Comparison of ENCODE assay signal across 1 cellular context in the genomic region with DNA sequence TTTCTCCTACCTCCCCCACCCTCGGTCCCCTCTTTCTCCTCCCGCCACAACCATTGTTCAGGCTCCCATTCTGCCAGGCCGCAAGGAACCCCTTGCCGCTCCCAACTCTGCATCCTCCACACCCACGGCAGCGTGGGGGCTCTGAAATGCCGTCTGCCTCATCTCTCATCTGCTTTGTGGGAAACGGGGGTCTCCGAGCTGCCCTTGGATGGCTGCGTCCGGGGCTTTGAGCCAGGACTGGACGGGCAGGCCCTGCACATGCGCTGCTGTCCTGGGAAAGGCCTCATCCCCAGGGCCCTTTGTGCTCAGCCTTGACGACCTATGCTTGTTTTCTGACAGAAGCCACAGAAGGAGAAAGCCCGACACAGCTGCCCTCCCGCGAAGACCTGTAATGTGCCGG.
TF ChIP-seq lines count a peak whose summit lies in the region.

No MANE protein-coding gene starts in this region.

TF ChIP-seq in WTC11, 78 proteins besides CTCF, POLR2A, EP300 and RAD21 (continued from another document):
- TF ChIP-seq ZNF416 (CRISPR knock-in tag; IDR thresholded peaks at IDR 0.05) = no peak
- no peak for TF ChIP-seq SP1 (CRISPR knock-in tag; conservative IDR thresholded peaks at IDR 0.05)
- TF ChIP-seq NFE2L1 (CRISPR knock-in tag; IDR thresholded peaks at IDR 0.05) = no peak
- TF ChIP-seq NR1H2 (CRISPR knock-in tag; IDR thresholded peaks at IDR 0.05) = no peak
- TF ChIP-seq, protein P1, sequence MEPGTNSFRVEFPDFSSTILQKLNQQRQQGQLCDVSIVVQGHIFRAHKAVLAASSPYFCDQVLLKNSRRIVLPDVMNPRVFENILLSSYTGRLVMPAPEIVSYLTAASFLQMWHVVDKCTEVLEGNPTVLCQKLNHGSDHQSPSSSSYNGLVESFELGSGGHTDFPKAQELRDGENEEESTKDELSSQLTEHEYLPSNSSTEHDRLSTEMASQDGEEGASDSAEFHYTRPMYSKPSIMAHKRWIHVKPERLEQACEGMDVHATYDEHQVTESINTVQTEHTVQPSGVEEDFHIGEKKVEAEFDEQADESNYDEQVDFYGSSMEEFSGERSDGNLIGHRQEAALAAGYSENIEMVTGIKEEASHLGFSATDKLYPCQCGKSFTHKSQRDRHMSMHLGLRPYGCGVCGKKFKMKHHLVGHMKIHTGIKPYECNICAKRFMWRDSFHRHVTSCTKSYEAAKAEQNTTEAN (CRISPR knock-in tag; IDR thresholded peaks at IDR 0.05) = no peak
- no peak for TF ChIP-seq PRRX2 (CRISPR knock-in tag; IDR thresholded peaks at IDR 0.05)
- TF ChIP-seq TEAD4 (CRISPR knock-in tag; IDR thresholded peaks at IDR 0.05) = no peak
- TF ChIP-seq, protein P2, sequence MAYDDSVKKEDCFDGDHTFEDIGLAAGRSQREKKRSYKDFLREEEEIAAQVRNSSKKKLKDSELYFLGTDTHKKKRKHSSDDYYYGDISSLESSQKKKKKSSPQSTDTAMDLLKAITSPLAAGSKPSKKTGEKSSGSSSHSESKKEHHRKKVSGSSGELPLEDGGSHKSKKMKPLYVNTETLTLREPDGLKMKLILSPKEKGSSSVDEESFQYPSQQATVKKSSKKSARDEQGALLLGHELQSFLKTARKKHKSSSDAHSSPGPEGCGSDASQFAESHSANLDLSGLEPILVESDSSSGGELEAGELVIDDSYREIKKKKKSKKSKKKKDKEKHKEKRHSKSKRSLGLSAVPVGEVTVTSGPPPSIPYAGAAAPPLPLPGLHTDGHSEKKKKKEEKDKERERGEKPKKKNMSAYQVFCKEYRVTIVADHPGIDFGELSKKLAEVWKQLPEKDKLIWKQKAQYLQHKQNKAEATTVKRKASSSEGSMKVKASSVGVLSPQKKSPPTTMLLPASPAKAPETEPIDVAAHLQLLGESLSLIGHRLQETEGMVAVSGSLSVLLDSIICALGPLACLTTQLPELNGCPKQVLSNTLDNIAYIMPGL (CRISPR knock-in tag; IDR thresholded peaks at IDR 0.05) = no peak
- TF ChIP-seq, protein P3, sequence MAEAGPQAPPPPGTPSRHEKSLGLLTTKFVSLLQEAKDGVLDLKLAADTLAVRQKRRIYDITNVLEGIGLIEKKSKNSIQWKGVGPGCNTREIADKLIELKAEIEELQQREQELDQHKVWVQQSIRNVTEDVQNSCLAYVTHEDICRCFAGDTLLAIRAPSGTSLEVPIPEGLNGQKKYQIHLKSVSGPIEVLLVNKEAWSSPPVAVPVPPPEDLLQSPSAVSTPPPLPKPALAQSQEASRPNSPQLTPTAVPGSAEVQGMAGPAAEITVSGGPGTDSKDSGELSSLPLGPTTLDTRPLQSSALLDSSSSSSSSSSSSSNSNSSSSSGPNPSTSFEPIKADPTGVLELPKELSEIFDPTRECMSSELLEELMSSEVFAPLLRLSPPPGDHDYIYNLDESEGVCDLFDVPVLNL (CRISPR knock-in tag; IDR thresholded peaks at IDR 0.05; ENCODE audit: borderline replicate concordance, low read depth) = no peak
- TF ChIP-seq ZNF281 (CRISPR knock-in tag; IDR thresholded peaks at IDR 0.05) = no peak
- TF ChIP-seq USF1 (CRISPR knock-in tag; IDR thresholded peaks at IDR 0.05) = no peak
- TF ChIP-seq RORB (CRISPR knock-in tag; IDR thresholded peaks at IDR 0.05) = no peak
- no peak for TF ChIP-seq TP53 (CRISPR knock-in tag; IDR thresholded peaks at IDR 0.05)
- TF ChIP-seq, protein P4, sequence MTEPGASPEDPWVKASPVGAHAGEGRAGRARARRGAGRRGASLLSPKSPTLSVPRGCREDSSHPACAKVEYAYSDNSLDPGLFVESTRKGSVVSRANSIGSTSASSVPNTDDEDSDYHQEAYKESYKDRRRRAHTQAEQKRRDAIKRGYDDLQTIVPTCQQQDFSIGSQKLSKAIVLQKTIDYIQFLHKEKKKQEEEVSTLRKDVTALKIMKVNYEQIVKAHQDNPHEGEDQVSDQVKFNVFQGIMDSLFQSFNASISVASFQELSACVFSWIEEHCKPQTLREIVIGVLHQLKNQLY (CRISPR knock-in tag; IDR thresholded peaks at IDR 0.05) = no peak
- TF ChIP-seq, protein P5, sequence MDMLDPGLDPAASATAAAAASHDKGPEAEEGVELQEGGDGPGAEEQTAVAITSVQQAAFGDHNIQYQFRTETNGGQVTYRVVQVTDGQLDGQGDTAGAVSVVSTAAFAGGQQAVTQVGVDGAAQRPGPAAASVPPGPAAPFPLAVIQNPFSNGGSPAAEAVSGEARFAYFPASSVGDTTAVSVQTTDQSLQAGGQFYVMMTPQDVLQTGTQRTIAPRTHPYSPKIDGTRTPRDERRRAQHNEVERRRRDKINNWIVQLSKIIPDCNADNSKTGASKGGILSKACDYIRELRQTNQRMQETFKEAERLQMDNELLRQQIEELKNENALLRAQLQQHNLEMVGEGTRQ (CRISPR knock-in tag; IDR thresholded peaks at IDR 0.05) = no peak
- no peak for TF ChIP-seq TEAD1 (CRISPR knock-in tag; IDR thresholded peaks at IDR 0.05)
